Comparison of ENCODE assay signal across 10 cellular contexts in genomic region chr2:73928995-73929394, GRCh38. TPM values are rescaled to one million over a fixed set of nuclear protein-coding genes. Genes with fewer than 3 reads are reported as not detected.
DNase-seq lines count a peak whose midpoint lies in the region; ATAC-seq and TF ChIP-seq lines count a peak whose summit lies in the region.
"Had no signal": no experiment of that assay in that cellular context is flagged by ENCODE, and none has a peak within 500 bp of the region (broad histone marks: within the 10 kb centered on the region; RNA-seq: fewer than 3 reads in every experiment).

No MANE protein-coding gene starts in this region.

- no peak overlapping the region for H3K4me3 ChIP-seq in foreskin fibroblast (ENCODE audit: low read depth in 1 of 2, low read length in 2 of 2)

- no peak for ATAC-seq in SK-N-SH treated with all-trans-retinoic acid at 6 μM for 48 hours
- ATAC-seq in stimulated activated memory B cell treated with anti-CD40 and anti-IgM and Interleukin-4, amounts not matched to agents 10 μg/mL and 1 μg/mL and 100 μg/mL, for 72 hours = no peak
- ATAC-seq in sciatic nerve = no peak

- CTCF ChIA-PET in activated naive CD4-positive, alpha-beta T cell treated with anti-CD3 and anti-CD28 coated beads, Interleukin-2, amount 10 ng/mL, durations not matched to agents 7 days and 5 days (lab: Charles Lee) = interaction anchor here (0.7 kb wide), 1 partner anchor 52 kb away, joined by 3 read pairs; no protein-coding TSS in a partner anchor

- intact Hi-C loops in sciatic nerve (cut with DNase I) = no loop called here

- peak overlapping the region; percentile 68 for H3K27ac Mint-ChIP-seq in activated naive CD4-positive, alpha-beta T cell treated with anti-CD3 and anti-CD28 coated beads, Interleukin-2, amount 10 ng/mL, durations not matched to agents 7 days and 5 days
- H3K27ac Mint-ChIP-seq in stimulated activated memory B cell treated with anti-CD40 and anti-IgM and Interleukin-4, amounts not matched to agents 10 μg/mL and 1 μg/mL and 100 μg/mL, for 72 hours = peak overlapping the region; percentile 8

- no peak for TF ChIP-seq CTCF in foreskin fibroblast (IDR thresholded peaks at IDR 0.05; ENCODE audit: low read depth, low read length)

- DNase-seq in activated naive CD4-positive, alpha-beta T cell treated with anti-CD3 and anti-CD28 coated beads, Interleukin-2, amount 10 ng/mL, durations not matched to agents 7 days and 5 days = no peak
- no peak for DNase-seq in activated naive CD4-positive, alpha-beta T cell treated with Interleukin-2 at 50 U/mL for 16 hours
- no peak for DNase-seq in epithelial cell of prostate (ENCODE audit: low read depth, low spot score)
- no peak for DNase-seq in foreskin fibroblast
- no peak for DNase-seq in NCI-H69 (lab: John Stamatoyannopoulos, UW)
- no peak for DNase-seq in sciatic nerve (ENCODE audit: low spot score)
- DNase-seq: NCI-H146, NCI-H82 had no signal

- no peaks in the 10 kb centered on the region for H3K9me3 Mint-ChIP-seq in activated naive CD4-positive, alpha-beta T cell treated with anti-CD3 and anti-CD28 coated beads, Interleukin-2, amount 10 ng/mL, durations not matched to agents 7 days and 5 days
- no peaks in the 10 kb centered on the region for H3K9me3 Mint-ChIP-seq in stimulated activated memory B cell treated with anti-CD40 and anti-IgM and Interleukin-4, amounts not matched to agents 10 μg/mL and 1 μg/mL and 100 μg/mL, for 72 hours

- peak overlapping the region; percentile 64 for H3K4me3 Mint-ChIP-seq in activated naive CD4-positive, alpha-beta T cell treated with anti-CD3 and anti-CD28 coated beads, Interleukin-2, amount 10 ng/mL, durations not matched to agents 7 days and 5 days
- H3K4me3 Mint-ChIP-seq in stimulated activated memory B cell treated with anti-CD40 and anti-IgM and Interleukin-4, amounts not matched to agents 10 μg/mL and 1 μg/mL and 100 μg/mL, for 72 hours = peak overlapping the region; percentile 67

- H3K27me3 Mint-ChIP-seq in activated naive CD4-positive, alpha-beta T cell treated with anti-CD3 and anti-CD28 coated beads, Interleukin-2, amount 10 ng/mL, durations not matched to agents 7 days and 5 days = peaks cover 4% of the 10 kb centered on the region
- H3K27me3 Mint-ChIP-seq in stimulated activated memory B cell treated with anti-CD40 and anti-IgM and Interleukin-4, amounts not matched to agents 10 μg/mL and 1 μg/mL and 100 μg/mL, for 72 hours = no peaks in the 10 kb centered on the region

- H3K36me3 Mint-ChIP-seq in activated naive CD4-positive, alpha-beta T cell treated with anti-CD3 and anti-CD28 coated beads, Interleukin-2, amount 10 ng/mL, durations not matched to agents 7 days and 5 days = peaks cover 43% of the 10 kb centered on the region
- H3K36me3 Mint-ChIP-seq in stimulated activated memory B cell treated with anti-CD40 and anti-IgM and Interleukin-4, amounts not matched to agents 10 μg/mL and 1 μg/mL and 100 μg/mL, for 72 hours = peaks cover 51% of the 10 kb centered on the region

- peaks cover 66% of the 10 kb centered on the region for H3K4me1 Mint-ChIP-seq in activated naive CD4-positive, alpha-beta T cell treated with anti-CD3 and anti-CD28 coated beads, Interleukin-2, amount 10 ng/mL, durations not matched to agents 7 days and 5 days
- H3K4me1 Mint-ChIP-seq in stimulated activated memory B cell treated with anti-CD40 and anti-IgM and Interleukin-4, amounts not matched to agents 10 μg/mL and 1 μg/mL and 100 μg/mL, for 72 hours = peaks cover 51% of the 10 kb centered on the region

- peak overlapping the region; percentile 94 for H3K27ac ChIP-seq in epithelial cell of prostate

TF ChIP-seq in SK-N-SH treated with all-trans-retinoic acid at 6 μM for 48 hours, 23 proteins besides CTCF, POLR2A, EP300 and RAD21:
- no peak for TF ChIP-seq CREB5 (CRISPR knock-in tag; IDR thresholded peaks at IDR 0.05; ENCODE audit: low read depth)
- peak; percentile 35; the same call in 1 of the 2 replicates for TF ChIP-seq ZNF70 (CRISPR knock-in tag; IDR thresholded peaks at IDR 0.05)

RNA-seq across cellular contexts. Expression of gene DGUOK, which starts 2.3 kb away (rescaled TPM):
- total RNA-seq in sciatic nerve = 38.8 TPM

RNA-seq across cellular contexts. Expression of gene ACTG2, which starts 36.2 kb away (rescaled TPM):
- total RNA-seq in sciatic nerve = 4.4 TPM

RNA-seq across cellular contexts. Expression of gene TET3, which starts 55.7 kb away (rescaled TPM):
- 12.1 TPM for total RNA-seq in sciatic nerve
